8 cellular contexts compared by ENCODE assay signal in the genomic region with DNA sequence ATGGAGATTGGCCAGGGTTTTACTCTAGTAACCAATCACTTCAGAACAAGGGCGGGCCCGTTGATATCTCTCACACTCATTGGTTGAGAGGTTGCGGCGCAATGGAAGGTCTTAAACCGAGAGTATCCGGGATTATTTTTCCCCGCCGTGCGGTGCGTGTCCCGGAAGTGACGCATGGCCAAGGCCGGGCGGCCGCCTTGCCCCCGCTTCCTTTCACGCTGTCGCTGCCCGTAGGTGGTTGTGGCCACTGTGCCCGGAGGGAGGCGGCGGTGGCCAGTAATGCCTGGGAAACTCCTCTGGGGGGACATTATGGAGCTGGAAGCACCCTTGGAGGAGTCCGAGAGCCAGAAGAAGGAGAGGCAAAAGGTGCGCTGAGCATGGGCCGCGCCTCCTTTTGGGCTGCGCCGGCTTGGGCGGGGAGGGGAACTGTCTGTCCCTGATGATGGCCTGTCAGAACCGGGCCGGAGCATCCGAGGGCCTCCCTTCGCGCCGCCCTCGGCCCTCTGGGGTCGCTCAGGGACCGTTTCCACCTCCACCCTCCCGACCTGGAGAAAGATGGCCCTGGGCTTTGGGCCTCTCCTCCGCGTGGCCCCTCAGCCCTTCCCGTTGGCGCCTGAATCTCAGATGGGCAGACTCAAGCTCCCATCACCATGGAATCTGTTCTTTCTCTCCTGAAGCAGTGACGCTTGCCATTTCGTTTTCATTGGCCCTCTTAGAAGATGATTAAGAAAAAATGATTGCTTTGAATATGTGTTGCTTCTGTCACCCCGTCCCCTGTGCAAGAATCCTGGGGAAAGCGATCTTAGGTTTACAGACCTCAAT. TPM values are rescaled to one million over a fixed set of nuclear protein-coding genes. Genes with fewer than 3 reads are reported as not detected.
DNase-seq lines count a peak whose midpoint lies in the region; ATAC-seq, FAIRE-seq and TF ChIP-seq lines count a peak whose summit lies in the region.

A gene with protein sequence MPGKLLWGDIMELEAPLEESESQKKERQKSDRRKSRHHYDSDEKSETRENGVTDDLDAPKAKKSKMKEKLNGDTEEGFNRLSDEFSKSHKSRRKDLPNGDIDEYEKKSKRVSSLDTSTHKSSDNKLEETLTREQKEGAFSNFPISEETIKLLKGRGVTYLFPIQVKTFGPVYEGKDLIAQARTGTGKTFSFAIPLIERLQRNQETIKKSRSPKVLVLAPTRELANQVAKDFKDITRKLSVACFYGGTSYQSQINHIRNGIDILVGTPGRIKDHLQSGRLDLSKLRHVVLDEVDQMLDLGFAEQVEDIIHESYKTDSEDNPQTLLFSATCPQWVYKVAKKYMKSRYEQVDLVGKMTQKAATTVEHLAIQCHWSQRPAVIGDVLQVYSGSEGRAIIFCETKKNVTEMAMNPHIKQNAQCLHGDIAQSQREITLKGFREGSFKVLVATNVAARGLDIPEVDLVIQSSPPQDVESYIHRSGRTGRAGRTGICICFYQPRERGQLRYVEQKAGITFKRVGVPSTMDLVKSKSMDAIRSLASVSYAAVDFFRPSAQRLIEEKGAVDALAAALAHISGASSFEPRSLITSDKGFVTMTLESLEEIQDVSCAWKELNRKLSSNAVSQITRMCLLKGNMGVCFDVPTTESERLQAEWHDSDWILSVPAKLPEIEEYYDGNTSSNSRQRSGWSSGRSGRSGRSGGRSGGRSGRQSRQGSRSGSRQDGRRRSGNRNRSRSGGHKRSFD (plus strand): TSS at position 210 of the 822 bp plus-strand sequence. CDS start 70 bp downstream, at position 280.

- no peak for TF ChIP-seq EP300 in esophagus muscularis mucosa (IDR thresholded peaks at IDR 0.05)

- H3K27ac ChIP-seq in KOPT-K1 (ENCODE audit: low read depth, low read length, poor library complexity, severe bottlenecking) (peak within 1 kb of the TSS; percentile 98), esophagus muscularis mucosa (replicated peaks in 1 of 4) (peak within 1 kb of the TSS; percentile 95 to 99 (median 98)), muscle layer of duodenum (ENCODE audit: low read length) (peak within 1 kb of the TSS; percentile 93)

- peaks cover 18 to 47% (median 44%) of the 10 kb centered on the region in 4 donors for H3K4me1 ChIP-seq in esophagus muscularis mucosa
- peaks cover 0 to 19% of the 10 kb centered on the region in 2 donors for H3K4me1 ChIP-seq in muscle layer of duodenum (ENCODE audit: control insufficient read depth in 1 of 2, insufficient read depth in 2 of 2, low read length in 2 of 2)

- intact Hi-C loops in esophagus muscularis mucosa (cut with DNase I): loop anchor here (5.0 to 10.0 kb wide), 2 partner anchors 137 to 374 kb away; partner anchors contain the start of gene SLC25A16

- TF ChIP-seq POLR2A in esophagus muscularis mucosa (IDR thresholded peaks at IDR 0.05; ENCODE audit: low read depth): peak; percentile 66

- no peaks in the 10 kb centered on the region for H3K9me3 Mint-ChIP-seq in activated T-cell treated with anti-CD3 and anti-CD28 coated beads, Interleukin-2, amount 50 U/mL, for 72 hours

- H3K27me3 Mint-ChIP-seq in activated T-cell treated with anti-CD3 and anti-CD28 coated beads, Interleukin-2, amount 50 U/mL, for 72 hours (ENCODE audit: low read depth): no peaks in the 10 kb centered on the region

- no peaks in the 10 kb centered on the region for H3K9me3 ChIP-seq in KOPT-K1 (ENCODE audit: insufficient read depth, low read length, poor library complexity, severe bottlenecking)
- no peaks in the 10 kb centered on the region for H3K9me3 ChIP-seq in esophagus muscularis mucosa
- H3K9me3 ChIP-seq in muscle layer of duodenum (ENCODE audit: control insufficient read depth in 1 of 2, low read length in 2 of 2): no peaks in the 10 kb centered on the region

- peak; percentile 89 for DNase-seq in DMS79 treated with DMSO at 0.1 percent for 48 hours (lab: John Stamatoyannopoulos, UW)
- peak; percentile 98 for DNase-seq in RCC 7860 (ENCODE audit: low spot score)
- DNase-seq in activated T-cell treated with anti-CD3 and anti-CD28 coated beads, Interleukin-2, amount 50 U/mL, for 72 hours: peak; percentile 97
- peak; percentile 99 for DNase-seq in esophagus muscularis mucosa (ENCODE audit: extremely low spot score)
- DNase-seq in stimulated activated CD8-positive, alpha-beta memory T cell treated with anti-CD3 and anti-CD28 coated beads, Interleukin-7, amount 100 ng/mL, for 48 hours (ENCODE audit: extremely low read depth in 1 of 2, low read depth in 1 of 2): peak; percentile 91 to 96

- peak within 1 kb of the TSS; percentile 100 for H3K27ac Mint-ChIP-seq in activated T-cell treated with anti-CD3 and anti-CD28 coated beads, Interleukin-2, amount 50 U/mL, for 72 hours

- WGBS in esophagus muscularis mucosa: 2% methylated on average over 11 of the region's 47 CpGs

- H3K4me3 Mint-ChIP-seq in activated T-cell treated with anti-CD3 and anti-CD28 coated beads, Interleukin-2, amount 50 U/mL, for 72 hours: peak within 1 kb of the TSS; percentile 93 to 98

- H3K27me3 ChIP-seq in esophagus muscularis mucosa (no peaks in the 10 kb centered on the region), muscle layer of duodenum (ENCODE audit: low read depth, low read length) (no peaks in the 10 kb centered on the region)

- peak; percentile 94 for FAIRE-seq in RCC 7860 (lab: Jason Lieb, UNC)

- H3K4me1 Mint-ChIP-seq in activated T-cell treated with anti-CD3 and anti-CD28 coated beads, Interleukin-2, amount 50 U/mL, for 72 hours (ENCODE audit: low read depth): peaks cover 37% of the 10 kb centered on the region

- peaks cover 25% of the 10 kb centered on the region for H3K36me3 ChIP-seq in KOPT-K1 (ENCODE audit: insufficient read depth, low read length)
- H3K36me3 ChIP-seq in esophagus muscularis mucosa: no peaks in the 10 kb centered on the region
- peaks cover 0 to 11% of the 10 kb centered on the region in 2 donors for H3K36me3 ChIP-seq in muscle layer of duodenum (ENCODE audit: control insufficient read depth in 1 of 2, insufficient read depth in 2 of 2, low read length in 2 of 2)

- H3K4me3 ChIP-seq in esophagus muscularis mucosa: peak within 1 kb of the TSS; percentile 72 to 96 (median 76)
- H3K4me3 ChIP-seq in muscle layer of duodenum (ENCODE audit: low read depth in 1 of 2, low read length in 2 of 2): peak within 1 kb of the TSS; percentile 70 to 93

- ATAC-seq in GM21786 (IDR thresholded peaks at IDR 0.05; ENCODE audit: unreplicated experiment): peak; percentile 98
- peak; percentile 96 for ATAC-seq in activated T-cell treated with anti-CD3 and anti-CD28 coated beads, Interleukin-2, amount 50 U/mL, for 72 hours (replicated peaks in 1 of 2)

- peaks cover 12 to 13% of the 10 kb centered on the region in 2 donors for H3K36me3 Mint-ChIP-seq in activated T-cell treated with anti-CD3 and anti-CD28 coated beads, Interleukin-2, amount 50 U/mL, for 72 hours (ENCODE audit: insufficient read depth in 2 of 2)

- TF ChIP-seq CTCF in esophagus muscularis mucosa (IDR thresholded peaks at IDR 0.05): peak in 2 of 3 experiments; percentile 21 to 27

RNA-seq across cellular contexts. Expression of the gene that starts here (rescaled TPM):
- 10 to 100 TPM; 61.8 to 62.8 TPM for total RNA-seq in activated T-cell treated with anti-CD3 and anti-CD28 coated beads, Interleukin-2, amount 50 U/mL, for 72 hours
- total RNA-seq in esophagus muscularis mucosa: 10 to 100 TPM; 33.0 to 49.6 (median 47.4) TPM

Comparison
In these comparisons a context has a peak if more than half of its experiments do, and no peak if none do; other contexts are left out.
1. Peak in every context shown above with its lines: DNase-seq, ATAC-seq, H3K4me3 ChIP-seq and H3K27ac ChIP-seq.